Comparison of ENCODE assay signal across 17 cellular contexts in genomic region chr1:247467008-247467572, GRCh38. TPM values are rescaled to one million over a fixed set of nuclear protein-coding genes. Genes with fewer than 3 reads are reported as not detected.
A peak's percentile ranks its signal among the peaks of the same experiment; 100 is the strongest.
DNase-seq lines count a peak whose midpoint lies in the region; ATAC-seq, FAIRE-seq and TF ChIP-seq lines count a peak whose summit lies in the region.
"Had no signal": no experiment of that assay in that cellular context is flagged by ENCODE, and none has a peak within 500 bp of the region (broad histone marks: within the 10 kb centered on the region; RNA-seq: fewer than 3 reads in every experiment).

No MANE protein-coding gene starts in this region.

- H3K4me3 ChIP-seq in GM12878, result no peak overlapping the region
- H3K4me3 ChIP-seq in trophoblast cell (ENCODE audit: low read depth, low read length), result no peak overlapping the region
- H3K4me3 ChIP-seq in heart right ventricle, result no peak overlapping the region
- H3K4me3 ChIP-seq: BLaER1 treated with 17β-estradiol and CSF1 and Interleukin-3, amounts not matched to agents 10 nM and 100 nM had no signal

- no peak overlapping the region for H2AFZ ChIP-seq in GM12878 (ENCODE audit: control insufficient read depth, low read depth, low read length)
- no peak overlapping the region for H2AFZ ChIP-seq in trophoblast cell (ENCODE audit: insufficient read depth, low read length, poor library complexity)

- ATAC-seq in activated CD4-positive, alpha-beta T cell treated with anti-CD3 and anti-CD28 coated beads for 36 hours, result peak; percentile 39
- ATAC-seq in natural killer cell treated with Interleukin-12 subunit alpha and Interleukin-12 subunit beta and Interleukin-15 and Interleukin-18, amount 100 ng/mL, for 72 hours, result peak; percentile 87
- no peak for ATAC-seq in natural killer cell
- peak; percentile 48 for ATAC-seq in GM12878
- no peak for ATAC-seq in heart right ventricle
- ATAC-seq: HCT116 had no signal

- no peak overlapping the region for H4K91ac ChIP-seq in trophoblast cell (ENCODE audit: low read depth, low read length)

- no peak overlapping the region for H2BK120ac ChIP-seq in trophoblast cell (ENCODE audit: insufficient read depth, low read length, poor library complexity)

- no peaks in the 10 kb centered on the region for H3K36me3 Mint-ChIP-seq in activated CD4-positive, alpha-beta T cell treated with anti-CD3 and anti-CD28 coated beads for 36 hours (ENCODE audit: low read depth)
- H3K36me3 Mint-ChIP-seq in natural killer cell treated with Interleukin-12 subunit alpha and Interleukin-12 subunit beta and Interleukin-15 and Interleukin-18, amount 100 ng/mL, for 72 hours, result no peaks in the 10 kb centered on the region
- H3K36me3 Mint-ChIP-seq in natural killer cell, result no peaks in the 10 kb centered on the region
- H3K36me3 Mint-ChIP-seq: CD4-positive, CD25-positive, alpha-beta regulatory T cell had no signal

- no peak overlapping the region for H2AK5ac ChIP-seq in trophoblast cell (ENCODE audit: low read length)

- 37% methylated on average over 4 of the region's 4 CpGs for WGBS in GM12878 (ENCODE audit: insufficient coverage, insufficient replicate concordance, low lambda C conversion rate, missing lambda C conversion rate)
- no CpG with 5 or more reads among the region's 4 CpGs for WGBS in trophoblast cell (ENCODE audit: extremely low coverage, insufficient coverage, insufficient read length)
- WGBS in heart right ventricle, 2 donors, result 75 to 85% methylated on average over 4 of the region's 4 CpGs

- TF ChIP-seq CTCF in natural killer cell (IDR thresholded peaks at IDR 0.05) (no peak), GM12878 (IDR thresholded peaks at IDR 0.05 in 2 of 3, conservative IDR thresholded peaks at IDR 0.05 in 1 of 3; ENCODE audit: control insufficient read depth in 2 of 3, extremely low read depth in 1 of 3, insufficient read depth in 1 of 3, low read depth in 3 of 3, low read length in 3 of 3) (no peak), heart right ventricle (IDR thresholded peaks at IDR 0.05) (no peak)

- peak overlapping the region; percentile 6 for H3K4ac ChIP-seq in trophoblast cell (ENCODE audit: low read depth, low read length)

- no peak overlapping the region for H2BK12ac ChIP-seq in trophoblast cell (ENCODE audit: low read length)

- peaks cover 6% of the 10 kb centered on the region for H3K27me3 Mint-ChIP-seq in activated CD4-positive, alpha-beta T cell treated with anti-CD3 and anti-CD28 coated beads for 36 hours
- H3K27me3 Mint-ChIP-seq in natural killer cell treated with Interleukin-12 subunit alpha and Interleukin-12 subunit beta and Interleukin-15 and Interleukin-18, amount 100 ng/mL, for 72 hours, result peaks cover 8 to 10% of the 10 kb centered on the region in 2 donors
- H3K27me3 Mint-ChIP-seq in natural killer cell (ENCODE audit: low read depth in 2 of 2), result peaks cover 7 to 15% of the 10 kb centered on the region in 2 donors
- H3K27me3 Mint-ChIP-seq: CD4-positive, CD25-positive, alpha-beta regulatory T cell had no signal

- H3K79me1 ChIP-seq in trophoblast cell (ENCODE audit: low read length), result peaks cover 9% of the 10 kb centered on the region

- H2BK5ac ChIP-seq in trophoblast cell (ENCODE audit: low read depth, low read length, poor library complexity), result no peak overlapping the region

- H4K20me1 ChIP-seq in GM12878 (ENCODE audit: control insufficient read depth, insufficient read depth), result no peaks in the 10 kb centered on the region
- H4K20me1 ChIP-seq: BLaER1 treated with 17β-estradiol and CSF1 and Interleukin-3, amounts not matched to agents 10 nM and 100 nM had no signal

- no peak for TF ChIP-seq RAD21 in GM12878 (IDR thresholded peaks at IDR 0.05; ENCODE audit: insufficient read depth, low read depth, low read length)

- H3K23ac ChIP-seq in trophoblast cell (ENCODE audit: low read length), result no peak overlapping the region

- H3K4me1 Mint-ChIP-seq in activated CD4-positive, alpha-beta T cell treated with anti-CD3 and anti-CD28 coated beads for 36 hours, result no peaks in the 10 kb centered on the region
- H3K4me1 Mint-ChIP-seq in natural killer cell treated with Interleukin-12 subunit alpha and Interleukin-12 subunit beta and Interleukin-15 and Interleukin-18, amount 100 ng/mL, for 72 hours (ENCODE audit: low read depth in 2 of 2), result peaks cover 8 to 9% of the 10 kb centered on the region in 2 donors
- no peaks in the 10 kb centered on the region for H3K4me1 Mint-ChIP-seq in natural killer cell
- H3K4me1 Mint-ChIP-seq: CD4-positive, CD25-positive, alpha-beta regulatory T cell had no signal

- H3K4me3 Mint-ChIP-seq in activated CD4-positive, alpha-beta T cell treated with anti-CD3 and anti-CD28 coated beads for 36 hours, result no peak overlapping the region
- H3K4me3 Mint-ChIP-seq in natural killer cell treated with Interleukin-12 subunit alpha and Interleukin-12 subunit beta and Interleukin-15 and Interleukin-18, amount 100 ng/mL, for 72 hours, result peak overlapping the region; percentile 3
- H3K4me3 Mint-ChIP-seq in natural killer cell, result no peak overlapping the region
- H3K4me3 Mint-ChIP-seq: CD4-positive, CD25-positive, alpha-beta regulatory T cell had no signal

- no peak overlapping the region for H3K14ac ChIP-seq in trophoblast cell (ENCODE audit: low read length)

- H3K4me1 ChIP-seq in GM12878 (ENCODE audit: control insufficient read depth, insufficient read depth, low read length) (no peaks in the 10 kb centered on the region; the same call in 1 of the 2 replicates), trophoblast cell (ENCODE audit: control insufficient read depth in 1 of 2, insufficient read depth in 2 of 2, low read length in 2 of 2) (peaks cover 2 to 4% of the 10 kb centered on the region in 2 experiments), heart right ventricle (no peaks in the 10 kb centered on the region)

- SMC1A ChIA-PET in GM12878 (lab: Charles Lee; ENCODE audit: uncharacterized antibody, unreplicated experiment), result interaction anchor here (0.8 to 1.4 kb wide), 2 partner anchors 9 to 77 kb away, joined by 4 read pairs; no protein-coding TSS in a partner anchor

- H4K8ac ChIP-seq in trophoblast cell (ENCODE audit: low read depth, low read length), result no peak overlapping the region

- TF ChIP-seq POLR2A in GM12878 (IDR thresholded peaks at IDR 0.05; ENCODE audit: low read depth, low read length), result no peak

- DNase-seq in activated CD4-positive, alpha-beta T cell treated with anti-CD3 and anti-CD28 coated beads for 36 hours, result no peak
- no peak for DNase-seq in activated CD4-positive, alpha-beta T cell treated with anti-CD3 and anti-CD28 coated beads, Interleukin-2, amount 50 U/mL, for 1 hour
- no peak for DNase-seq in natural killer cell treated with Interleukin-12 subunit alpha and Interleukin-12 subunit beta and Interleukin-15 and Interleukin-18, amount 100 ng/mL, for 72 hours (ENCODE audit: low spot score)
- no peak for DNase-seq in natural killer cell
- DNase-seq in GM12878 (ENCODE audit: low read depth, low spot score), result no peak
- no peak for DNase-seq in trophoblast cell
- no peak for DNase-seq in heart right ventricle
- DNase-seq in cerebellum (ENCODE audit: low spot score), result no peak
- DNase-seq: ACHN; CD4-positive, CD25-positive, alpha-beta regulatory T cell; DMS53; GF-D8 had no signal

- RAD21 ChIA-PET in GM12878 (lab: Charles Lee; ENCODE audit: unreplicated experiment), result interaction anchor here (1.5 kb wide), 1 partner anchor 77 kb away, joined by 4 read pairs; no protein-coding TSS in a partner anchor

- FAIRE-seq in GM12878 (lab: Jason Lieb, UNC), result no peak
- FAIRE-seq: H54 had no signal

- intact Hi-C loops in activated CD4-positive, alpha-beta T cell treated with anti-CD3 and anti-CD28 coated beads for 36 hours (cut with DNase I, micrococcal nuclease), result no loop called here
- intact Hi-C loops in natural killer cell (cut with micrococcal nuclease), result no loop called here
- intact Hi-C loops in GM12878 (cut with micrococcal nuclease; ENCODE audit: unreplicated experiment), result no loop called here
- intact Hi-C loops in heart right ventricle (cut with DNase I), result no loop called here

- H3K4me2 ChIP-seq in GM12878 (ENCODE audit: control insufficient read depth, insufficient read depth) (no peak overlapping the region), trophoblast cell (ENCODE audit: low read length) (no peak overlapping the region)
- H3K4me2 ChIP-seq: BLaER1 treated with 17β-estradiol and CSF1 and Interleukin-3, amounts not matched to agents 10 nM and 100 nM had no signal

- CTCF ChIA-PET in activated CD4-positive, alpha-beta T cell treated with anti-CD3 and anti-CD28 coated beads for 36 hours (lab: Charles Lee), result no interaction called here
- CTCF ChIA-PET in GM12878 (lab: Yijun Ruan, JAX), result interaction anchor here (1.0 to 1.5 kb wide), 3 partner anchors 8 to 20 kb away, joined by 3 read pairs; no protein-coding TSS in a partner anchor

- H3K9me3 Mint-ChIP-seq in activated CD4-positive, alpha-beta T cell treated with anti-CD3 and anti-CD28 coated beads for 36 hours (ENCODE audit: low read depth), result no peaks in the 10 kb centered on the region
- H3K9me3 Mint-ChIP-seq in natural killer cell treated with Interleukin-12 subunit alpha and Interleukin-12 subunit beta and Interleukin-15 and Interleukin-18, amount 100 ng/mL, for 72 hours, result no peaks in the 10 kb centered on the region
- no peaks in the 10 kb centered on the region for H3K9me3 Mint-ChIP-seq in natural killer cell

- no peak overlapping the region for H4K12ac ChIP-seq in trophoblast cell (ENCODE audit: low read depth, low read length)

- H3K36me3 ChIP-seq in GM12878 (ENCODE audit: control insufficient read depth in 2 of 2, insufficient read depth in 2 of 2, low read length in 1 of 2) (no peaks in the 10 kb centered on the region), trophoblast cell (ENCODE audit: control insufficient read depth in 1 of 2, insufficient read depth in 2 of 2, low read length in 2 of 2) (peaks cover 0 to 2% of the 10 kb centered on the region in 2 experiments), heart right ventricle (no peaks in the 10 kb centered on the region)
- H3K36me3 ChIP-seq: BLaER1 treated with 17β-estradiol and CSF1 and Interleukin-3, amounts not matched to agents 10 nM and 100 nM had no signal

- H3K9me3 ChIP-seq in GM12878 (replicated peaks; ENCODE audit: control insufficient read depth, insufficient read depth, low read length) (no peaks in the 10 kb centered on the region; the same call in 2 of the 3 replicates), trophoblast cell (ENCODE audit: insufficient read depth, low read depth, low read length) (no peaks in the 10 kb centered on the region), heart right ventricle (peaks cover 0 to 20% (median 0%) of the 10 kb centered on the region in 11 donors)

- no peak overlapping the region for H3K27ac Mint-ChIP-seq in activated CD4-positive, alpha-beta T cell treated with anti-CD3 and anti-CD28 coated beads for 36 hours
- peak overlapping the region; percentile 24 to 25 for H3K27ac Mint-ChIP-seq in natural killer cell treated with Interleukin-12 subunit alpha and Interleukin-12 subunit beta and Interleukin-15 and Interleukin-18, amount 100 ng/mL, for 72 hours
- no peak overlapping the region for H3K27ac Mint-ChIP-seq in natural killer cell
- H3K27ac Mint-ChIP-seq: CD4-positive, CD25-positive, alpha-beta regulatory T cell had no signal

- H3K27me3 ChIP-seq in GM12878 (replicated peaks in 1 of 2; ENCODE audit: control insufficient read depth in 2 of 2, insufficient read depth in 2 of 2, low read length in 1 of 2) (no peaks in the 10 kb centered on the region), trophoblast cell (ENCODE audit: insufficient read depth, low read length) (no peaks in the 10 kb centered on the region), heart right ventricle (no peaks in the 10 kb centered on the region)
- H3K27me3 ChIP-seq: BLaER1 treated with 17β-estradiol and CSF1 and Interleukin-3, amounts not matched to agents 10 nM and 100 nM had no signal

- no peak for TF ChIP-seq EP300 in GM12878 (IDR thresholded peaks at IDR 0.05; ENCODE audit: borderline replicate concordance in 1 of 2, control insufficient read depth in 1 of 2, low read depth in 2 of 2, low read length in 2 of 2)

- no peaks in the 10 kb centered on the region for H3K79me2 ChIP-seq in GM12878 (ENCODE audit: control insufficient read depth, insufficient read depth, low read length)
- no peaks in the 10 kb centered on the region for H3K79me2 ChIP-seq in trophoblast cell (ENCODE audit: control insufficient read depth, insufficient read depth, low read length, poor library complexity)

- POLR2A ChIA-PET in activated CD4-positive, alpha-beta T cell treated with anti-CD3 and anti-CD28 coated beads for 36 hours (lab: Charles Lee), result no interaction called here
- POLR2A ChIA-PET in GM12878 (lab: Charles Lee), result interaction anchor here (0.6 kb wide), 1 partner anchor 93 kb away, joined by 3 read pairs; no protein-coding TSS in a partner anchor

- H3K18ac ChIP-seq in trophoblast cell (ENCODE audit: low read length), result no peak overlapping the region

- BruUV-seq in GM12878 (replicated peaks; lab: Mats Ljungman, UMichigan), result no TSS peak

- H3K27ac ChIP-seq in GM12878 (ENCODE audit: control insufficient read depth, insufficient read depth) (no peak overlapping the region), trophoblast cell (ENCODE audit: low read depth, low read length) (no peak overlapping the region), heart right ventricle (no peak overlapping the region)
- H3K27ac ChIP-seq: BLaER1 treated with 17β-estradiol and CSF1 and Interleukin-3, amounts not matched to agents 10 nM and 100 nM; HL-60 had no signal

- in situ Hi-C loops in GM12878 (cut with MboI), result no loop called here

- no peak overlapping the region for H3K9ac ChIP-seq in GM12878 (ENCODE audit: control insufficient read depth, insufficient read depth, low read length)
- H3K9ac ChIP-seq in trophoblast cell (ENCODE audit: low read length), result no peak overlapping the region
- H3K9ac ChIP-seq: BLaER1 treated with 17β-estradiol and CSF1 and Interleukin-3, amounts not matched to agents 10 nM and 100 nM had no signal

RNA-seq across cellular contexts. Expression of gene OR2B11, which starts 9.2 kb away (rescaled TPM):
- not detected for total RNA-seq in activated CD4-positive, alpha-beta T cell treated with anti-CD3 and anti-CD28 coated beads for 36 hours
- total RNA-seq in natural killer cell treated with Interleukin-12 subunit alpha and Interleukin-12 subunit beta and Interleukin-15 and Interleukin-18, amount 100 ng/mL, for 72 hours, result not detected
- total RNA-seq in natural killer cell (not detected), GM12878 (2014; rRNA removed) (not detected in 2 replicates), GM12878 (2014; rRNA removed; fragmentation: Illumina TruSeq; extraction: Trizol) (not detected in 2 replicates), GM12878 (2021) (not detected in 2 replicates), heart right ventricle (not detected), cerebellum (not detected)
- not detected in 2 replicates for total RNA-seq in GM12878 (2013; cell fraction: nucleolus; rRNA removed)
- polyA plus RNA-seq in GM12878 (2011; ENCODE audit: low read depth), result not detected
- polyA plus RNA-seq in GM12878 (2011; rRNA removed) (not detected in 2 replicates), GM12878 (2014; fragmentation: Illumina TruSeq; extraction: Trizol) (not detected in 2 replicates), GM12878 (2014; fragmentation: Nextera tagmentation; extraction: Ambion mirVana) (under 1 TPM; 0.02 to 0.08 TPM), GM12878 (2014; rRNA removed) (0.01 TPM in 1 of 2 replicates, not detected in the other), GM12878 (2016; fragmentation: Nextera tagmentation; extraction: Ambion mirVana) (not detected), heart right ventricle (not detected)
- not detected in 2 replicates for polyA plus RNA-seq in GM12878 (2011; cell fraction: cytosol; rRNA removed)
- polyA plus RNA-seq in GM12878 (2011; cell fraction: nucleus; rRNA removed), result not detected in 2 replicates
- not detected in 2 replicates for polyA plus RNA-seq in GM12878 (2012)
- polyA minus RNA-seq in GM12878 (2011; rRNA and poly(A)+ RNA removed), result not detected in 2 replicates
- not detected in 2 replicates for polyA minus RNA-seq in GM12878 (2011; cell fraction: cytosol; rRNA and poly(A)+ RNA removed)
- polyA minus RNA-seq in GM12878 (2011; cell fraction: nucleus; rRNA and poly(A)+ RNA removed), result not detected in 2 replicates
- 0.03 and 0.04 TPM in 2 replicates for polyA plus RNA-seq in trophoblast cell (2013)
- total RNA-seq: A172; CD4-positive, CD25-positive, alpha-beta regulatory T cell had no signal
- polyA plus RNA-seq: CD4-positive, CD25-positive, alpha-beta regulatory T cell had no signal

RNA-seq across cellular contexts. Expression of gene NLRP3, which starts 51.1 kb away (rescaled TPM):
- 1 to 10 TPM; 1.0 to 1.5 TPM for total RNA-seq in activated CD4-positive, alpha-beta T cell treated with anti-CD3 and anti-CD28 coated beads for 36 hours
- total RNA-seq in natural killer cell treated with Interleukin-12 subunit alpha and Interleukin-12 subunit beta and Interleukin-15 and Interleukin-18, amount 100 ng/mL, for 72 hours, result 1 to 10 TPM; 2.3 to 3.5 TPM
- 10 to 100 TPM; 11.3 to 34.1 (median 11.7) TPM for total RNA-seq in natural killer cell
- 11.1 and 15.1 TPM in 2 replicates for total RNA-seq in GM12878 (2013; cell fraction: nucleolus; rRNA removed)
- 10.4 and 11.6 TPM in 2 replicates for total RNA-seq in GM12878 (2014; rRNA removed)
- 9.7 and 9.8 TPM in 2 replicates for total RNA-seq in GM12878 (2014; rRNA removed; fragmentation: Illumina TruSeq; extraction: Trizol)
- 8.4 and 9.5 TPM in 2 replicates for total RNA-seq in GM12878 (2021)
- polyA plus RNA-seq in GM12878 (2011; ENCODE audit: low read depth), result 0.12 TPM
- polyA plus RNA-seq in GM12878 (2011; rRNA removed), result 1.8 and 2.4 TPM in 2 replicates
- polyA plus RNA-seq in GM12878 (2011; cell fraction: cytosol; rRNA removed), result 1.9 and 3.3 TPM in 2 replicates
- polyA plus RNA-seq in GM12878 (2011; cell fraction: nucleus; rRNA removed), result 1.1 and 2.6 TPM in 2 replicates
- 0.10 and 0.37 TPM in 2 replicates for polyA plus RNA-seq in GM12878 (2012)
- 6.5 and 7.8 TPM in 2 replicates for polyA plus RNA-seq in GM12878 (2014; fragmentation: Illumina TruSeq; extraction: Trizol)
- 1 to 10 TPM; 2.5 to 3.4 TPM for polyA plus RNA-seq in GM12878 (2014; fragmentation: Nextera tagmentation; extraction: Ambion mirVana)
- polyA plus RNA-seq in GM12878 (2014; rRNA removed), result 6.6 and 7.2 TPM in 2 replicates
- polyA plus RNA-seq in GM12878 (2016; fragmentation: Nextera tagmentation; extraction: Ambion mirVana), result 1 to 10 TPM; 2.4 to 3.4 TPM
- polyA minus RNA-seq in GM12878 (2011; rRNA and poly(A)+ RNA removed), result 3.4 and 4.1 TPM in 2 replicates
- polyA minus RNA-seq in GM12878 (2011; cell fraction: cytosol; rRNA and poly(A)+ RNA removed), result 0.67 and 2.0 TPM in 2 replicates
- 0.85 and 2.3 TPM in 2 replicates for polyA minus RNA-seq in GM12878 (2011; cell fraction: nucleus; rRNA and poly(A)+ RNA removed)
- 0.59 and 1.2 TPM in 2 replicates for polyA plus RNA-seq in trophoblast cell (2013)
- 1 to 10 TPM in 5 of 10 donors, under 1 TPM in 5; 0.28 to 6.1 (median 1.0) TPM for total RNA-seq in heart right ventricle
- polyA plus RNA-seq in heart right ventricle, result under 1 TPM; 0.37 to 0.68 TPM
- total RNA-seq in cerebellum, result 0.73 TPM

Comparison
In these comparisons a context has a peak if more than half of its experiments do, and no peak if none do; other contexts are left out.
1. ATAC-seq: peak in activated CD4-positive, alpha-beta T cell treated with anti-CD3 and anti-CD28 coated beads for 36 hours (single experiment), natural killer cell treated with Interleukin-12 subunit alpha and Interleukin-12 subunit beta and Interleukin-15 and Interleukin-18, amount 100 ng/mL, for 72 hours (2 of 2) and GM12878 (single experiment); none in natural killer cell (0 of 3) and heart right ventricle (0 of 8).
2. H3K27ac Mint-ChIP-seq: peak in natural killer cell treated with Interleukin-12 subunit alpha and Interleukin-12 subunit beta and Interleukin-15 and Interleukin-18, amount 100 ng/mL, for 72 hours (2 of 2); none in activated CD4-positive, alpha-beta T cell treated with anti-CD3 and anti-CD28 coated beads for 36 hours (single experiment) and natural killer cell (0 of 2).